In the genomic region with DNA sequence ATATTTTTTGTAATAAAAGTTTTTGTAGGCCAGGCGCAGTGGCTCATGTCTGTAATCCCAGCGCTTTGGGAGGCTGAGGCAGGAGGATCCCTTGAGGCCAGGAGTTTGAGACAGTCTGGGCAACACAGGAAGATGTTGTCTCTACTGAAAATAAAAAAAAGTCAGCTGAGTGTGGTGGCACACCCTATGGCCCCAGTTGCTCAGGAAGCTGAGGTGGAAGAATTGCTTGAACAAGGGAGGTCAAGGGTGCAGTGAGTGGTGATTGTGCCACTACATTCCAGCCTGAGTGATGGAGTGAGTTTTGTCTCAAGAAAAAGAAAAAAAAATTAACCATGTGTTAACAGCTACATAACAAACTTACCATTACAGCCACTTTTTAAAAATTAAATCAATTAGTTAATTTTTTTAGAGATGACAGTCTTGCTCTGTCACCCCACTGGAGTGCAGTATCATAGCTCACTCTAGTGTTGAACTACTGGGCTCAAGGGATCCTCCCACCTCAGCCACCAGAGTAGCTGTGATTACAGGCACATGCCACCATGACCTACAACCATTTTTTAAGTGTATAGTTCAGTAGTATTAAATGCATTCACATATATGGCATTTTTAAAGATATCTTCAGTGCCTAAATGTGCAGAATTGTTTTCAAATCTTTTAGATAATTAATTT, we compare ENCODE assay signal across 2 cellular contexts.
TF ChIP-seq lines count a peak whose summit lies in the region.

No MANE protein-coding gene starts in this region.

TF ChIP-seq in HCT116, 20 proteins besides CTCF, POLR2A, EP300 and RAD21 (continued from another document):
- TF ChIP-seq, protein P1, sequence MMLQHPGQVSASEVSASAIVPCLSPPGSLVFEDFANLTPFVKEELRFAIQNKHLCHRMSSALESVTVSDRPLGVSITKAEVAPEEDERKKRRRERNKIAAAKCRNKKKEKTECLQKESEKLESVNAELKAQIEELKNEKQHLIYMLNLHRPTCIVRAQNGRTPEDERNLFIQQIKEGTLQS (IDR thresholded peaks at IDR 0.05): no peak
- TF ChIP-seq TCF7L2 (IDR thresholded peaks at IDR 0.05; ENCODE audit: borderline replicate concordance, extremely low read depth, insufficient read depth, insufficient read length): no peak
- no peak for TF ChIP-seq EGR1 (IDR thresholded peaks at IDR 0.05; ENCODE audit: low read depth)
- no peak for TF ChIP-seq SRF (IDR thresholded peaks at IDR 0.05; ENCODE audit: low read depth)
- TF ChIP-seq JUND (IDR thresholded peaks at IDR 0.05): no peak
- TF ChIP-seq POLR2AphosphoS5 (IDR thresholded peaks at IDR 0.05; ENCODE audit: low read depth, low read length): no peak
- TF ChIP-seq, protein P2, sequence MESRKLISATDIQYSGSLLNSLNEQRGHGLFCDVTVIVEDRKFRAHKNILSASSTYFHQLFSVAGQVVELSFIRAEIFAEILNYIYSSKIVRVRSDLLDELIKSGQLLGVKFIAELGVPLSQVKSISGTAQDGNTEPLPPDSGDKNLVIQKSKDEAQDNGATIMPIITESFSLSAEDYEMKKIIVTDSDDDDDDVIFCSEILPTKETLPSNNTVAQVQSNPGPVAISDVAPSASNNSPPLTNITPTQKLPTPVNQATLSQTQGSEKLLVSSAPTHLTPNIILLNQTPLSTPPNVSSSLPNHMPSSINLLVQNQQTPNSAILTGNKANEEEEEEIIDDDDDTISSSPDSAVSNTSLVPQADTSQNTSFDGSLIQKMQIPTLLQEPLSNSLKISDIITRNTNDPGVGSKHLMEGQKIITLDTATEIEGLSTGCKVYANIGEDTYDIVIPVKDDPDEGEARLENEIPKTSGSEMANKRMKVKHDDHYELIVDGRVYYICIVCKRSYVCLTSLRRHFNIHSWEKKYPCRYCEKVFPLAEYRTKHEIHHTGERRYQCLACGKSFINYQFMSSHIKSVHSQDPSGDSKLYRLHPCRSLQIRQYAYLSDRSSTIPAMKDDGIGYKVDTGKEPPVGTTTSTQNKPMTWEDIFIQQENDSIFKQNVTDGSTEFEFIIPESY (IDR thresholded peaks at IDR 0.05; ENCODE audit: extremely low read depth, insufficient replicate concordance, low read length): no peak
- no peak for TF ChIP-seq SIN3A (IDR thresholded peaks at IDR 0.05; ENCODE audit: low read depth)
- TF ChIP-seq, protein P3, sequence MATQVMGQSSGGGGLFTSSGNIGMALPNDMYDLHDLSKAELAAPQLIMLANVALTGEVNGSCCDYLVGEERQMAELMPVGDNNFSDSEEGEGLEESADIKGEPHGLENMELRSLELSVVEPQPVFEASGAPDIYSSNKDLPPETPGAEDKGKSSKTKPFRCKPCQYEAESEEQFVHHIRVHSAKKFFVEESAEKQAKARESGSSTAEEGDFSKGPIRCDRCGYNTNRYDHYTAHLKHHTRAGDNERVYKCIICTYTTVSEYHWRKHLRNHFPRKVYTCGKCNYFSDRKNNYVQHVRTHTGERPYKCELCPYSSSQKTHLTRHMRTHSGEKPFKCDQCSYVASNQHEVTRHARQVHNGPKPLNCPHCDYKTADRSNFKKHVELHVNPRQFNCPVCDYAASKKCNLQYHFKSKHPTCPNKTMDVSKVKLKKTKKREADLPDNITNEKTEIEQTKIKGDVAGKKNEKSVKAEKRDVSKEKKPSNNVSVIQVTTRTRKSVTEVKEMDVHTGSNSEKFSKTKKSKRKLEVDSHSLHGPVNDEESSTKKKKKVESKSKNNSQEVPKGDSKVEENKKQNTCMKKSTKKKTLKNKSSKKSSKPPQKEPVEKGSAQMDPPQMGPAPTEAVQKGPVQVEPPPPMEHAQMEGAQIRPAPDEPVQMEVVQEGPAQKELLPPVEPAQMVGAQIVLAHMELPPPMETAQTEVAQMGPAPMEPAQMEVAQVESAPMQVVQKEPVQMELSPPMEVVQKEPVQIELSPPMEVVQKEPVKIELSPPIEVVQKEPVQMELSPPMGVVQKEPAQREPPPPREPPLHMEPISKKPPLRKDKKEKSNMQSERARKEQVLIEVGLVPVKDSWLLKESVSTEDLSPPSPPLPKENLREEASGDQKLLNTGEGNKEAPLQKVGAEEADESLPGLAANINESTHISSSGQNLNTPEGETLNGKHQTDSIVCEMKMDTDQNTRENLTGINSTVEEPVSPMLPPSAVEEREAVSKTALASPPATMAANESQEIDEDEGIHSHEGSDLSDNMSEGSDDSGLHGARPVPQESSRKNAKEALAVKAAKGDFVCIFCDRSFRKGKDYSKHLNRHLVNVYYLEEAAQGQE (IDR thresholded peaks at IDR 0.05; ENCODE audit: low read depth): no peak
- TF ChIP-seq ELF1 (IDR thresholded peaks at IDR 0.05; ENCODE audit: borderline replicate concordance, low read depth): no peak
- TF ChIP-seq CBX3 (IDR thresholded peaks at IDR 0.05; ENCODE audit: low read depth): no peak
- TF ChIP-seq EZH2 (IDR thresholded peaks at IDR 0.05): no peak
- TF ChIP-seq, protein P4, sequence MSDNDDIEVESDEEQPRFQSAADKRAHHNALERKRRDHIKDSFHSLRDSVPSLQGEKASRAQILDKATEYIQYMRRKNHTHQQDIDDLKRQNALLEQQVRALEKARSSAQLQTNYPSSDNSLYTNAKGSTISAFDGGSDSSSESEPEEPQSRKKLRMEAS (IDR thresholded peaks at IDR 0.05): no peak
- TF ChIP-seq SP1 (IDR thresholded peaks at IDR 0.05; ENCODE audit: low read depth): no peak
- no peak for TF ChIP-seq CEBPB (IDR thresholded peaks at IDR 0.05; ENCODE audit: low read depth)
- TF ChIP-seq ZFX (IDR thresholded peaks at IDR 0.05): no peak
- TF ChIP-seq ZNF274 (IDR thresholded peaks at IDR 0.05; ENCODE audit: low read depth, low read length): no peak

TF ChIP-seq in HepG2, 621 proteins besides CTCF, POLR2A, EP300 and RAD21 (continued from another document and continues in another):
- TF ChIP-seq, protein P5, sequence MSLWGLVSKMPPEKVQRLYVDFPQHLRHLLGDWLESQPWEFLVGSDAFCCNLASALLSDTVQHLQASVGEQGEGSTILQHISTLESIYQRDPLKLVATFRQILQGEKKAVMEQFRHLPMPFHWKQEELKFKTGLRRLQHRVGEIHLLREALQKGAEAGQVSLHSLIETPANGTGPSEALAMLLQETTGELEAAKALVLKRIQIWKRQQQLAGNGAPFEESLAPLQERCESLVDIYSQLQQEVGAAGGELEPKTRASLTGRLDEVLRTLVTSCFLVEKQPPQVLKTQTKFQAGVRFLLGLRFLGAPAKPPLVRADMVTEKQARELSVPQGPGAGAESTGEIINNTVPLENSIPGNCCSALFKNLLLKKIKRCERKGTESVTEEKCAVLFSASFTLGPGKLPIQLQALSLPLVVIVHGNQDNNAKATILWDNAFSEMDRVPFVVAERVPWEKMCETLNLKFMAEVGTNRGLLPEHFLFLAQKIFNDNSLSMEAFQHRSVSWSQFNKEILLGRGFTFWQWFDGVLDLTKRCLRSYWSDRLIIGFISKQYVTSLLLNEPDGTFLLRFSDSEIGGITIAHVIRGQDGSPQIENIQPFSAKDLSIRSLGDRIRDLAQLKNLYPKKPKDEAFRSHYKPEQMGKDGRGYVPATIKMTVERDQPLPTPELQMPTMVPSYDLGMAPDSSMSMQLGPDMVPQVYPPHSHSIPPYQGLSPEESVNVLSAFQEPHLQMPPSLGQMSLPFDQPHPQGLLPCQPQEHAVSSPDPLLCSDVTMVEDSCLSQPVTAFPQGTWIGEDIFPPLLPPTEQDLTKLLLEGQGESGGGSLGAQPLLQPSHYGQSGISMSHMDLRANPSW (CRISPR knock-in tag; IDR thresholded peaks at IDR 0.05; ENCODE audit: borderline replicate concordance): no peak
- TF ChIP-seq, protein P6, sequence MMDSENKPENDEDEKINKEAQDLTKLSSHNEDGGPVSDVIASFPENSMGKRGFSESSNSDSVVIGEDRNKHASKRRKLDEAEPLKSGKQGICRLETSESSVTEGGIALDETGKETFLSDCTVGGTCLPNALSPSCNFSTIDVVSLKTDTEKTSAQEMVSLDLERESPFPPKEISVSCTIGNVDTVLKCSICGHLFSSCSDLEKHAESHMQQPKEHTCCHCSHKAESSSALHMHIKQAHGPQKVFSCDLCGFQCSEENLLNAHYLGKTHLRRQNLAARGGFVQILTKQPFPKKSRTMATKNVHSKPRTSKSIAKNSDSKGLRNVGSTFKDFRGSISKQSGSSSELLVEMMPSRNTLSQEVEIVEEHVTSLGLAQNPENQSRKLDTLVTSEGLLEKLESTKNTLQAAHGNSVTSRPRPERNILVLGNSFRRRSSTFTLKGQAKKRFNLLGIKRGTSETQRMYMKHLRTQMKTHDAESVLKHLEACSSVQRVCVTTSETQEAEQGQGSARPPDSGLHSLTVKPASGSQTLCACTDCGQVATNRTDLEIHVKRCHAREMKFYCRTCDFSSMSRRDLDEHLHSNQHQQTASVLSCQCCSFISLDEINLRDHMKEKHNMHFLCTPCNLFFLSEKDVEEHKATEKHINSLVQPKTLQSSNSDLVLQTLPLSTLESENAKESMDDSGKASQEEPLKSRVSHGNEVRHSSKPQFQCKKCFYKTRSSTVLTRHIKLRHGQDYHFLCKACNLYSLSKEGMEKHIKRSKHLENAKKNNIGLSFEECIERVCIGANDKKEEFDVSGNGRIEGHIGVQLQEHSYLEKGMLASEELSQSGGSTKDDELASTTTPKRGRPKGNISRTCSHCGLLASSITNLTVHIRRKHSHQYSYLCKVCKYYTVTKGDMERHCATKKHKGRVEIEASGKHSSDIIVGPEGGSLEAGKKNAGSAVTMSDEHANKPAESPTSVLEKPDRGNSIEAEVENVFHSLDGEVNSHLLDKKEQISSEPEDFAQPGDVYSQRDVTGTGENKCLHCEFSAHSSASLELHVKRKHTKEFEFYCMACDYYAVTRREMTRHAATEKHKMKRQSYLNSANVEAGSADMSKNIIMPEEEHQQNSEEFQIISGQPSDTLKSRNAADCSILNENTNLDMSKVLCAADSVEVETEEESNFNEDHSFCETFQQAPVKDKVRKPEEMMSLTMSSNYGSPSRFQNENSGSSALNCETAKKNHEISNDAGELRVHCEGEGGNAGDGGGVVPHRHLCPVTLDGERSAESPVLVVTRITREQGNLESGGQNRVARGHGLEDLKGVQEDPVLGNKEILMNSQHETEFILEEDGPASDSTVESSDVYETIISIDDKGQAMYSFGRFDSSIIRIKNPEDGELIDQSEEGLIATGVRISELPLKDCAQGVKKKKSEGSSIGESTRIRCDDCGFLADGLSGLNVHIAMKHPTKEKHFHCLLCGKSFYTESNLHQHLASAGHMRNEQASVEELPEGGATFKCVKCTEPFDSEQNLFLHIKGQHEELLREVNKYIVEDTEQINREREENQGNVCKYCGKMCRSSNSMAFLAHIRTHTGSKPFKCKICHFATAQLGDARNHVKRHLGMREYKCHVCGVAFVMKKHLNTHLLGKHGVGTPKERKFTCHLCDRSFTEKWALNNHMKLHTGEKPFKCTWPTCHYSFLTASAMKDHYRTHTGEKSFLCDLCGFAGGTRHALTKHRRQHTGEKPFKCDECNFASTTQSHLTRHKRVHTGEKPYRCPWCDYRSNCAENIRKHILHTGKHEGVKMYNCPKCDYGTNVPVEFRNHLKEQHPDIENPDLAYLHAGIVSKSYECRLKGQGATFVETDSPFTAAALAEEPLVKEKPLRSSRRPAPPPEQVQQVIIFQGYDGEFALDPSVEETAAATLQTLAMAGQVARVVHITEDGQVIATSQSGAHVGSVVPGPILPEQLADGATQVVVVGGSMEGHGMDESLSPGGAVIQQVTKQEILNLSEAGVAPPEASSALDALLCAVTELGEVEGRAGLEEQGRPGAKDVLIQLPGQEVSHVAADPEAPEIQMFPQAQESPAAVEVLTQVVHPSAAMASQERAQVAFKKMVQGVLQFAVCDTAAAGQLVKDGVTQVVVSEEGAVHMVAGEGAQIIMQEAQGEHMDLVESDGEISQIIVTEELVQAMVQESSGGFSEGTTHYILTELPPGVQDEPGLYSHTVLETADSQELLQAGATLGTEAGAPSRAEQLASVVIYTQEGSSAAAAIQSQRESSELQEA (CRISPR knock-in tag; IDR thresholded peaks at IDR 0.05; ENCODE audit: not compliant biosample characterization): no peak
- TF ChIP-seq NR2F6 (IDR thresholded peaks at IDR 0.05) (0 out of 2 replicates have a peak, but pooled peaks have one; percentile 29), NR2F6 (CRISPR knock-in tag; IDR thresholded peaks at IDR 0.05) (peak; percentile 34; the same call in 1 of the 2 replicates), PRPF4 (IDR thresholded peaks at IDR 0.05; ENCODE audit: low read depth, low read length, poor library complexity, severe bottlenecking) (no peak), SPEN (CRISPR knock-in tag; IDR thresholded peaks at IDR 0.05; ENCODE audit: low read depth) (no peak), MAFK (conservative IDR thresholded peaks at IDR 0.05 in 1 of 2, IDR thresholded peaks at IDR 0.05 in 1 of 2; ENCODE audit: low read length in 2 of 2) (no peak), GFI1 (CRISPR knock-in tag; IDR thresholded peaks at IDR 0.05; ENCODE audit: borderline replicate concordance) (no peak), ZFAT (CRISPR knock-in tag; conservative IDR thresholded peaks at IDR 0.05) (no peak), SP2 (CRISPR knock-in tag; IDR thresholded peaks at IDR 0.05) (no peak), HNRNPH1 (optimal IDR thresholded peaks at IDR 0.05; ENCODE audit: low read depth, low read length) (no peak)
- TF ChIP-seq, protein P7, sequence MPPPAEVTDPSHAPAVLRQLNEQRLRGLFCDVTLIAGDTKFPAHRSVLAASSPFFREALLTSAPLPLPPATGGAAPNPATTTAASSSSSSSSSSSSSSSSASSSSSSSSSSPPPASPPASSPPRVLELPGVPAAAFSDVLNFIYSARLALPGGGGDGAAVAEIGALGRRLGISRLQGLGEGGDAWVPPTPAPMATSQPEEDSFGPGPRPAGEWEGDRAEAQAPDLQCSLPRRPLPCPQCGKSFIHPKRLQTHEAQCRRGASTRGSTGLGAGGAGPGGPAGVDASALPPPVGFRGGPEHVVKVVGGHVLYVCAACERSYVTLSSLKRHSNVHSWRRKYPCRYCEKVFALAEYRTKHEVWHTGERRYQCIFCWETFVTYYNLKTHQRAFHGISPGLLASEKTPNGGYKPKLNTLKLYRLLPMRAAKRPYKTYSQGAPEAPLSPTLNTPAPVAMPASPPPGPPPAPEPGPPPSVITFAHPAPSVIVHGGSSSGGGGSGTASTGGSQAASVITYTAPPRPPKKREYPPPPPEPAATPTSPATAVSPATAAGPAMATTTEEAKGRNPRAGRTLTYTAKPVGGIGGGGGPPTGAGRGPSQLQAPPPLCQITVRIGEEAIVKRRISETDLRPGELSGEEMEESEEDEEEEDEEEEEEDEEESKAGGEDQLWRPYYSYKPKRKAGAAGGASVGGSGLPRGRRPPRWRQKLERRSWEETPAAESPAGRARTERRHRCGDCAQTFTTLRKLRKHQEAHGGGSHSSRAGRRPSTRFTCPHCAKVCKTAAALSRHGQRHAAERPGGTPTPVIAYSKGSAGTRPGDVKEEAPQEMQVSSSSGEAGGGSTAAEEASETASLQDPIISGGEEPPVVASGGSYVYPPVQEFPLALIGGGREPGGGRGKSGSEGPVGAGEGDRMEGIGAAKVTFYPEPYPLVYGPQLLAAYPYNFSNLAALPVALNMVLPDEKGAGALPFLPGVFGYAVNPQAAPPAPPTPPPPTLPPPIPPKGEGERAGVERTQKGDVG (CRISPR knock-in tag; IDR thresholded peaks at IDR 0.05; ENCODE audit: borderline replicate concordance): no peak
- TF ChIP-seq, protein P8, sequence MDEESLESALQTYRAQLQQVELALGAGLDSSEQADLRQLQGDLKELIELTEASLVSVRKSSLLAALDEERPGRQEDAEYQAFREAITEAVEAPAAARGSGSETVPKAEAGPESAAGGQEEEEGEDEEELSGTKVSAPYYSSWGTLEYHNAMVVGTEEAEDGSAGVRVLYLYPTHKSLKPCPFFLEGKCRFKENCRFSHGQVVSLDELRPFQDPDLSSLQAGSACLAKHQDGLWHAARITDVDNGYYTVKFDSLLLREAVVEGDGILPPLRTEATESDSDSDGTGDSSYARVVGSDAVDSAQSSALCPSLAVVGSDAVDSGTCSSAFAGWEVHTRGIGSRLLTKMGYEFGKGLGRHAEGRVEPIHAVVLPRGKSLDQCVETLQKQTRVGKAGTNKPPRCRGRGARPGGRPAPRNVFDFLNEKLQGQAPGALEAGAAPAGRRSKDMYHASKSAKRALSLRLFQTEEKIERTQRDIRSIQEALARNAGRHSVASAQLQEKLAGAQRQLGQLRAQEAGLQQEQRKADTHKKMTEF (CRISPR knock-in tag; IDR thresholded peaks at IDR 0.05): 0 out of 2 replicates have a peak, but pooled peaks have one; percentile 16
